16 cellular contexts compared by ENCODE assay signal in genomic region chr5:1182633-1183423, GRCh38. TPM values are rescaled to one million over a fixed set of nuclear protein-coding genes. Genes with fewer than 3 reads are reported as not detected.
DNase-seq lines count a peak whose midpoint lies in the region; ATAC-seq and TF ChIP-seq lines count a peak whose summit lies in the region.
"Had no signal": no experiment of that assay in that cellular context is flagged by ENCODE, and none has a peak within 500 bp of the region (broad histone marks: within the 10 kb centered on the region; RNA-seq: fewer than 3 reads in every experiment).

No MANE protein-coding gene starts in this region.

- no peaks in the 10 kb centered on the region for H3K27me3 Mint-ChIP-seq in Caco-2 (ENCODE audit: insufficient read depth, unreplicated experiment)

- peak overlapping the region; percentile 23 for H3K4me3 ChIP-seq in Caco-2 (ENCODE audit: low read depth, low read length)
- H3K4me3 ChIP-seq: BLaER1 treated with 17β-estradiol and CSF1 and Interleukin-3, amounts not matched to agents 10 nM and 100 nM; thyroid gland had no signal

- no TSS peak for BruUV-seq in Caco-2 (replicated peaks; lab: Mats Ljungman, UMichigan)

- intact Hi-C loops in Caco-2 (cut with micrococcal nuclease; ENCODE audit: unreplicated experiment), result loop anchor here (1.0 kb wide), 1 partner anchor 21 kb away; no protein-coding TSS in a partner anchor

- no peaks in the 10 kb centered on the region for H3K9me3 ChIP-seq in Caco-2
- H3K9me3 ChIP-seq: BLaER1 treated with 17β-estradiol and CSF1 and Interleukin-3, amounts not matched to agents 10 nM and 100 nM; thyroid gland had no signal

- ATAC-seq in esophagus mucosa, result no peak
- no peak for ATAC-seq in SK-N-SH treated with all-trans-retinoic acid at 6 μM for 48 hours
- no peak for ATAC-seq in HG03521 (IDR thresholded peaks at IDR 0.05; ENCODE audit: unreplicated experiment)

- no peaks in the 10 kb centered on the region for H3K27me3 ChIP-seq in Caco-2 (replicated peaks; ENCODE audit: control insufficient read depth, insufficient read depth, low read length)
- H3K27me3 ChIP-seq: thyroid gland had no signal

- peak overlapping the region; percentile 75 for H3K27ac Mint-ChIP-seq in Caco-2 (ENCODE audit: unreplicated experiment)

- no peak for TF ChIP-seq CTCF in Caco-2 (IDR thresholded peaks at IDR 0.05; ENCODE audit: insufficient read depth in 1 of 2, low read depth in 1 of 2, low read length in 1 of 2, severe bottlenecking in 1 of 2, unreplicated experiment in 1 of 2)

- H3K9me3 Mint-ChIP-seq in Caco-2 (ENCODE audit: unreplicated experiment), result no peaks in the 10 kb centered on the region

- peak overlapping the region; percentile 79 for H3K27ac ChIP-seq in angular gyrus (ENCODE audit: low read depth, low read length)
- H3K27ac ChIP-seq: BLaER1 treated with 17β-estradiol and CSF1 and Interleukin-3, amounts not matched to agents 10 nM and 100 nM; thyroid gland had no signal

- POLR2A ChIA-PET in Caco-2 (lab: Charles Lee), result no interaction called here

- no peaks in the 10 kb centered on the region for H3K36me3 ChIP-seq in Caco-2 (ENCODE audit: control insufficient read depth, insufficient read depth, low read length)
- H3K36me3 ChIP-seq: BLaER1 treated with 17β-estradiol and CSF1 and Interleukin-3, amounts not matched to agents 10 nM and 100 nM; thyroid gland had no signal

- H3K4me1 ChIP-seq in Caco-2, result peaks cover 74% of the 10 kb centered on the region

- peak overlapping the region; percentile 61 for H3K4me3 Mint-ChIP-seq in Caco-2 (ENCODE audit: unreplicated experiment)

- DNase-seq in Caco-2 (peak; percentile 75 to 89), inferior parietal cortex (ENCODE audit: extremely low spot score) (peak; percentile 63), occipital lobe (lab: John Stamatoyannopoulos, UW) (peak; percentile 57), MV-4-11 (lab: John Stamatoyannopoulos, UW) (no peak)
- DNase-seq: GF-D8; NCI-H1105 treated with DMSO at 0.1 percent for 48 hours; NK-92 treated with Interleukin-12 subunit alpha and Interleukin-12 subunit beta, amount 100 ng/mL, for 24 hours; T-helper 1 cell; thyroid gland had no signal

- peaks cover 16% of the 10 kb centered on the region for H3K4me1 Mint-ChIP-seq in Caco-2 (ENCODE audit: low read depth, unreplicated experiment)

- CTCF ChIA-PET in Caco-2 (lab: Charles Lee), result interaction anchor here (0.8 to 2.6 kb wide), 5 partner anchors 8 to 259 kb away, joined by 3 to 21 read pairs (median 5); no protein-coding TSS in a partner anchor

- no peaks in the 10 kb centered on the region for H3K36me3 Mint-ChIP-seq in Caco-2 (ENCODE audit: insufficient read depth, unreplicated experiment)

TF ChIP-seq in SK-N-SH treated with all-trans-retinoic acid at 6 μM for 48 hours, 23 proteins besides CTCF, POLR2A, EP300 and RAD21:
- TF ChIP-seq TCF4 (CRISPR knock-in tag; IDR thresholded peaks at IDR 0.05; ENCODE audit: borderline replicate concordance), result no peak

RNA-seq across cellular contexts. Expression of gene SLC6A19, which starts 18.6 kb away (rescaled TPM):
- total RNA-seq in Caco-2 (2022) (0.29 and 0.32 TPM in 2 replicates), occipital lobe (not detected), esophagus mucosa (not detected)
- total RNA-seq: HT-29, pulmonary artery endothelial cell, thyroid gland had no signal

RNA-seq across cellular contexts. Expression of gene SLC6A18, which starts 42.4 kb away (rescaled TPM):
- total RNA-seq in Caco-2 (2022) (not detected in 2 replicates), occipital lobe (not detected), esophagus mucosa (not detected)
- total RNA-seq: HT-29, pulmonary artery endothelial cell, thyroid gland had no signal
